25 cellular contexts compared by ENCODE assay signal in the genomic region with DNA sequence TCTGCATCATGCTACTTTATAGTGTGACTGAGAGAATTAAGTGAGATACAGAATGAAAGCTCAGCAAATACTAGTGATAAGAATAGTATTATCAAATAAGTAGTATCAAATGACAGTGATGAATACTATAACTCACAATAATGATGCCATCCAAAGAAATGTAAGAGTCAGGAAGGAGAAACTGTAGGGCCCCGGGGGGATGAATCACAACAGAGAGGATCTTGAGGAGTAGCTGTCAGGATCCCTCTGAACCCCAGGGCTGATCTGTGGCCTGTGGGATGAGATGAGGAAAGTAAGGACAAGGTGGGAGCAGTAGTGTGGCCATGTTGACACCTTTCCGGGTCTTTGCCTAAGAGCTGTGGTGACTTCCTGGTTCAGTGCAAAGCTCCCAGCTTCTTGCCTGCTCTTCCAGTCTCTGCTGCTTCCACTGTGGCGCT.
DNase-seq lines count a peak whose midpoint lies in the region; ATAC-seq, FAIRE-seq and TF ChIP-seq lines count a peak whose summit lies in the region.
"Had no signal": no experiment of that assay in that cellular context is flagged by ENCODE, and none has a peak within 500 bp of the region (broad histone marks: within the 10 kb centered on the region; RNA-seq: fewer than 3 reads in every experiment).

No MANE protein-coding gene starts in this region.

- H3K27me3 ChIP-seq in HepG2 (ENCODE audit: control insufficient read depth in 1 of 2, insufficient read depth in 2 of 2, low read length in 2 of 2) (peaks cover 0 to 13% of the 10 kb centered on the region in 2 experiments; a peak in 2 of 5 replicates), right lobe of liver (no peaks in the 10 kb centered on the region)

- CTCF ChIA-PET in HepG2 (lab: Yijun Ruan, JAX; ENCODE audit: low intra/inter-chr PET ratio, low total read pairs): no interaction called here

- no TSS peak for BruUV-seq in HepG2 (replicated peaks; lab: Mats Ljungman, UMichigan)

- H3K9ac ChIP-seq in HepG2 (ENCODE audit: insufficient read depth, low read depth, low read length): no peak overlapping the region

- no peaks in the 10 kb centered on the region for H3K36me3 ChIP-seq in HepG2 (replicated peaks in 1 of 2; ENCODE audit: control insufficient read depth in 1 of 2, insufficient read depth in 2 of 2, low read length in 2 of 2)
- no peaks in the 10 kb centered on the region for H3K36me3 ChIP-seq in right lobe of liver

- H3K4me1 ChIP-seq in HepG2 (ENCODE audit: insufficient read depth, low read length) (no peaks in the 10 kb centered on the region), right lobe of liver (no peaks in the 10 kb centered on the region)

- peak overlapping the region in 1 of 5 experiments; percentile 52 for H3K4me3 Mint-ChIP-seq in brain
- H3K4me3 Mint-ChIP-seq: CD8-positive, alpha-beta memory T cell had no signal

- H3K9me3 Mint-ChIP-seq in brain: no peaks in the 10 kb centered on the region
- H3K9me3 Mint-ChIP-seq: CD8-positive, alpha-beta memory T cell had no signal

- POLR2A ChIA-PET in HepG2 (lab: Yijun Ruan, JAX): no interaction called here

- no peak overlapping the region for H3K4me2 ChIP-seq in HepG2 (ENCODE audit: low read depth, low read length)

- no peaks in the 10 kb centered on the region for H3K79me2 ChIP-seq in HepG2 (ENCODE audit: insufficient read depth, low read length)

- H3K27me3 Mint-ChIP-seq in brain: peaks cover 2% of the 10 kb centered on the region

- no peak for TF ChIP-seq POLR2A in HepG2 (IDR thresholded peaks at IDR 0.05; ENCODE audit: insufficient read depth in 1 of 2, low read depth in 2 of 2, low read length in 2 of 2)
- TF ChIP-seq POLR2A in right lobe of liver (IDR thresholded peaks at IDR 0.05): no peak

- TF ChIP-seq EP300 in HepG2 (IDR thresholded peaks at IDR 0.05; ENCODE audit: low read depth in 2 of 2, low read length in 2 of 2): no peak
- no peak for TF ChIP-seq EP300 in HepG2 (CRISPR knock-in tag; IDR thresholded peaks at IDR 0.05; ENCODE audit: borderline replicate concordance)

- peak overlapping the region in 4 of 5 experiments; percentile 37 to 96 (median 78) for H3K27ac Mint-ChIP-seq in brain
- H3K27ac Mint-ChIP-seq: CD8-positive, alpha-beta memory T cell had no signal

- H4K20me1 ChIP-seq in HepG2 (ENCODE audit: insufficient read depth, low read length): no peaks in the 10 kb centered on the region

- no peaks in the 10 kb centered on the region for H3K36me3 Mint-ChIP-seq in brain
- H3K36me3 Mint-ChIP-seq: CD8-positive, alpha-beta memory T cell had no signal

- TF ChIP-seq CTCF in HepG2 (CRISPR knock-in tag; IDR thresholded peaks at IDR 0.05) (no peak), right lobe of liver (IDR thresholded peaks at IDR 0.05) (no peak), brain (conservative IDR thresholded peaks at IDR 0.05) (no peak)

- intact Hi-C loops in HepG2 (cut with micrococcal nuclease; ENCODE audit: unreplicated experiment) (no loop called here), right lobe of liver (cut with DNase I) (no loop called here)

- H2AFZ ChIP-seq in HepG2 (ENCODE audit: low read length): no peak overlapping the region

- FAIRE-seq in HepG2 (lab: Jason Lieb, UNC) (no peak), HTR-8/SVneo (lab: Jason Lieb, UNC) (no peak)
- FAIRE-seq: RCC 7860 had no signal

- H3K27ac ChIP-seq in HepG2 (ENCODE audit: extremely low read length, insufficient read depth, low read length): no peak overlapping the region
- no peak overlapping the region for H3K27ac ChIP-seq in right lobe of liver
- H3K27ac ChIP-seq: C4-2B had no signal

- peaks cover 68% of the 10 kb centered on the region for H3K4me1 Mint-ChIP-seq in brain

- TF ChIP-seq RAD21 in HepG2 (CRISPR knock-in tag; IDR thresholded peaks at IDR 0.05): no peak

- WGBS in HepG2 (ENCODE audit: low lambda C conversion rate): 15% methylated on average over 3 of the region's 3 CpGs
- WGBS in right lobe of liver (ENCODE audit: insufficient coverage, low coverage, low lambda C conversion rate, missing lambda C conversion rate): 59% methylated on average over 2 of the region's 3 CpGs

- ATAC-seq in HepG2 (no peak), right lobe of liver (no peak), HG03095 (IDR thresholded peaks at IDR 0.05; ENCODE audit: unreplicated experiment) (no peak)

- in situ Hi-C loops in HepG2 (cut with HindIII; ENCODE audit: extremely low pct_ligation_motif_present, low pct_unique_long_range_greater_than_20kb): no loop called here

- H3K9me3 ChIP-seq in HepG2 (ENCODE audit: low read length): no peaks in the 10 kb centered on the region
- H3K9me3 ChIP-seq in right lobe of liver: no peaks in the 10 kb centered on the region

- H3K4me3 ChIP-seq in HepG2 (replicated peaks in 1 of 3; ENCODE audit: insufficient read depth in 1 of 3, low read depth in 2 of 3, low read length in 3 of 3): no peak overlapping the region
- no peak overlapping the region for H3K4me3 ChIP-seq in right lobe of liver

- DNase-seq in HepG2 (ENCODE audit: low spot score): no peak
- no peak for DNase-seq in right lobe of liver
- DNase-seq in RKO (ENCODE audit: low spot score): peak; percentile 8
- no peak for DNase-seq in HTR-8/SVneo (ENCODE audit: insufficient read length, low spot score)
- DNase-seq in C1 segment of cervical spinal cord (lab: John Stamatoyannopoulos, UW): no peak
- no peak for DNase-seq in NK-92 treated with Interleukin-12 subunit alpha and Interleukin-12 subunit beta, amount 100 ng/mL, for 24 hours (lab: John Stamatoyannopoulos, UW)
- DNase-seq: 8988T; AML-193; Calu3; CD8-positive, alpha-beta memory T cell; DMS153; EL; GF-D8; KBM-7; NCI-H1092 treated with DMSO at 0.1 percent for 48 hours; NCI-H1436 treated with DMSO at 0.1 percent for 48 hours; NCI-H1930; NCI-H510A; NCI-H774; OCI-M1; SHP77 had no signal

TF ChIP-seq in HepG2, 621 proteins besides CTCF, POLR2A, EP300 and RAD21:
- no peak for TF ChIP-seq RFXAP (CRISPR knock-in tag; IDR thresholded peaks at IDR 0.05; ENCODE audit: borderline replicate concordance)
- TF ChIP-seq MAFK (conservative IDR thresholded peaks at IDR 0.05 in 1 of 2, IDR thresholded peaks at IDR 0.05 in 1 of 2; ENCODE audit: low read length in 2 of 2): peak; percentile 31 to 65; a peak in 3 of 4 replicates
- TF ChIP-seq, protein P1, sequence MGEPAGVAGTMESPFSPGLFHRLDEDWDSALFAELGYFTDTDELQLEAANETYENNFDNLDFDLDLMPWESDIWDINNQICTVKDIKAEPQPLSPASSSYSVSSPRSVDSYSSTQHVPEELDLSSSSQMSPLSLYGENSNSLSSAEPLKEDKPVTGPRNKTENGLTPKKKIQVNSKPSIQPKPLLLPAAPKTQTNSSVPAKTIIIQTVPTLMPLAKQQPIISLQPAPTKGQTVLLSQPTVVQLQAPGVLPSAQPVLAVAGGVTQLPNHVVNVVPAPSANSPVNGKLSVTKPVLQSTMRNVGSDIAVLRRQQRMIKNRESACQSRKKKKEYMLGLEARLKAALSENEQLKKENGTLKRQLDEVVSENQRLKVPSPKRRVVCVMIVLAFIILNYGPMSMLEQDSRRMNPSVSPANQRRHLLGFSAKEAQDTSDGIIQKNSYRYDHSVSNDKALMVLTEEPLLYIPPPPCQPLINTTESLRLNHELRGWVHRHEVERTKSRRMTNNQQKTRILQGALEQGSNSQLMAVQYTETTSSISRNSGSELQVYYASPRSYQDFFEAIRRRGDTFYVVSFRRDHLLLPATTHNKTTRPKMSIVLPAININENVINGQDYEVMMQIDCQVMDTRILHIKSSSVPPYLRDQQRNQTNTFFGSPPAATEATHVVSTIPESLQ (CRISPR knock-in tag; conservative IDR thresholded peaks at IDR 0.05): no peak
- peak; percentile 40; the same call in 1 of the 2 replicates for TF ChIP-seq MAFF (IDR thresholded peaks at IDR 0.05; ENCODE audit: low read depth, low read length)
TF ChIP-seq in HepG2: peak in this region for 2.
